In genomic region chr11:11463397-11463796, GRCh38 we compare ENCODE assay signal across 14 cellular contexts.
DNase-seq lines count a peak whose midpoint lies in the region; ATAC-seq and TF ChIP-seq lines count a peak whose summit lies in the region.
"Had no signal": no experiment of that assay in that cellular context is flagged by ENCODE, and none has a peak within 500 bp of the region (broad histone marks: within the 10 kb centered on the region; RNA-seq: fewer than 3 reads in every experiment).

No MANE protein-coding gene starts in this region.

- no peaks in the 10 kb centered on the region for H3K9me3 ChIP-seq in A673 (ENCODE audit: low read depth, low read length, poor library complexity, severe bottlenecking)
- H3K9me3 ChIP-seq in HAP-1: no peaks in the 10 kb centered on the region
- no peaks in the 10 kb centered on the region for H3K9me3 ChIP-seq in gastroesophageal sphincter
- H3K9me3 ChIP-seq: thoracic aorta had no signal

- H3K27ac ChIP-seq in A673 (ENCODE audit: low read depth, low read length, poor library complexity, severe bottlenecking): no peak overlapping the region
- peak overlapping the region in 3 of 4 donors; percentile 53 to 77 (median 69) for H3K27ac ChIP-seq in gastroesophageal sphincter
- H3K27ac ChIP-seq: thoracic aorta had no signal

- TF ChIP-seq POLR2A in gastroesophageal sphincter (IDR thresholded peaks at IDR 0.05): no peak

- no peaks in the 10 kb centered on the region for H3K36me3 ChIP-seq in A673 (ENCODE audit: insufficient read depth, low read length, poor library complexity, severe bottlenecking)
- no peaks in the 10 kb centered on the region for H3K36me3 ChIP-seq in HAP-1 (replicated peaks)
- no peaks in the 10 kb centered on the region for H3K36me3 ChIP-seq in gastroesophageal sphincter
- H3K36me3 ChIP-seq: thoracic aorta had no signal

- peaks cover 4% of the 10 kb centered on the region for H3K4me1 ChIP-seq in A673 (ENCODE audit: insufficient read depth, low read length, poor library complexity, severe bottlenecking)
- H3K4me1 ChIP-seq in HAP-1: peaks cover 15% of the 10 kb centered on the region
- H3K4me1 ChIP-seq in gastroesophageal sphincter: peaks cover 0 to 51% (median 18%) of the 10 kb centered on the region in 3 donors

- ATAC-seq in gastroesophageal sphincter: no peak
- ATAC-seq: heart right ventricle, right cardiac atrium had no signal

- H3K27ac Mint-ChIP-seq in progenitor cell of endocrine pancreas: no peak overlapping the region
- H3K27ac Mint-ChIP-seq: H9, IgD-negative memory B cell, memory B cell had no signal

- H3K9me3 Mint-ChIP-seq in progenitor cell of endocrine pancreas (ENCODE audit: low read depth): no peaks in the 10 kb centered on the region
- H3K9me3 Mint-ChIP-seq: IgD-negative memory B cell, memory B cell had no signal

- in situ Hi-C loops in HAP-1 (cut with MboI; ENCODE audit: low sequenced_read_pairs): no loop called here

- no peak for TF ChIP-seq EP300 in gastroesophageal sphincter (IDR thresholded peaks at IDR 0.05)

- no peaks in the 10 kb centered on the region for H3K27me3 ChIP-seq in A673 (replicated peaks; ENCODE audit: insufficient read depth, low read depth, low read length, poor library complexity)
- H3K27me3 ChIP-seq in HAP-1 (ENCODE audit: low read depth): no peaks in the 10 kb centered on the region
- H3K27me3 ChIP-seq in gastroesophageal sphincter: no peaks in the 10 kb centered on the region
- H3K27me3 ChIP-seq: heart right ventricle had no signal

- H3K4me3 Mint-ChIP-seq in progenitor cell of endocrine pancreas (ENCODE audit: low read depth): no peak overlapping the region
- H3K4me3 Mint-ChIP-seq: H9, IgD-negative memory B cell, memory B cell had no signal

- intact Hi-C loops in A673 (cut with micrococcal nuclease; ENCODE audit: unreplicated experiment): no loop called here

- 32 to 73% methylated on average over 3 to 5 of the region's 9 CpGs for WGBS in gastroesophageal sphincter (ENCODE audit: low coverage in 1 of 2), 2 donors

- H3K4me3 ChIP-seq in A673 (ENCODE audit: low read depth, low read length, poor library complexity, severe bottlenecking) (no peak overlapping the region), HAP-1 (no peak overlapping the region), gastroesophageal sphincter (no peak overlapping the region)
- H3K4me3 ChIP-seq: heart right ventricle, thoracic aorta had no signal

- POLR2A ChIA-PET in A673 (lab: Charles Lee; ENCODE audit: low non-redundant PET): no interaction called here

- H3K4me1 Mint-ChIP-seq in progenitor cell of endocrine pancreas (ENCODE audit: low read depth): peaks cover 3% of the 10 kb centered on the region
- H3K4me1 Mint-ChIP-seq: IgD-negative memory B cell, memory B cell had no signal

- CTCF ChIA-PET in A673 (lab: Charles Lee): no interaction called here

- no peaks in the 10 kb centered on the region for H3K36me3 Mint-ChIP-seq in progenitor cell of endocrine pancreas (ENCODE audit: insufficient read depth)
- H3K36me3 Mint-ChIP-seq: IgD-negative memory B cell, memory B cell had no signal

- DNase-seq in A673 (ENCODE audit: low spot score): peak; percentile 60
- peak; percentile 88 to 94 for DNase-seq in HAP-1 (ENCODE audit: low spot score in 2 of 2)
- peak; percentile 17 for DNase-seq in NCI-H524 treated with DMSO at 0.1 percent for 48 hours (lab: John Stamatoyannopoulos, UW)
- DNase-seq in progenitor cell of endocrine pancreas (ENCODE audit: low spot score, unreplicated experiment): no peak
- DNase-seq in ecto neural progenitor cell (ENCODE audit: low spot score): no peak
- DNase-seq in hippocampal formation (lab: John Stamatoyannopoulos, UW): no peak
- no peak for DNase-seq in germinal center (ENCODE audit: low spot score)
- DNase-seq: H9, heart right ventricle, right cardiac atrium had no signal

- BruUV-seq in A673 (replicated peaks; lab: Mats Ljungman, UMichigan): no TSS peak

- H3K27me3 Mint-ChIP-seq in progenitor cell of endocrine pancreas: no peaks in the 10 kb centered on the region

- no peak for TF ChIP-seq CTCF in A673 (conservative IDR thresholded peaks at IDR 0.05; ENCODE audit: low read depth, low read length)
- no peak for TF ChIP-seq CTCF in gastroesophageal sphincter (IDR thresholded peaks at IDR 0.05)
- no peak for TF ChIP-seq CTCF in progenitor cell of endocrine pancreas (IDR thresholded peaks at IDR 0.05; ENCODE audit: unreplicated experiment)

Comparison
In these comparisons a context has a peak if more than half of its experiments do, and no peak if none do; other contexts are left out.
1. DNase-seq: peak in A673 (single experiment), HAP-1 (2 of 2) and NCI-H524 treated with DMSO at 0.1 percent for 48 hours (single experiment); none in progenitor cell of endocrine pancreas (single experiment), ecto neural progenitor cell (single experiment), hippocampal formation (0 of 2) and germinal center (single experiment).